Comparison of ENCODE assay signal across 26 cellular contexts in genomic region chr14:56235388-56235787, GRCh38.
"Had no signal": no experiment of that assay in that cellular context is flagged by ENCODE, and none has a peak within 500 bp of the region (broad histone marks: within the 10 kb centered on the region; RNA-seq: fewer than 3 reads in every experiment).

No MANE protein-coding gene starts in this region.

- H3K36me3 ChIP-seq: brain microvascular endothelial cell, gastrocnemius medialis had no signal

- ATAC-seq: activated CD4-positive, alpha-beta T cell treated with anti-CD3 and anti-CD28 coated beads for 36 hours; activated T-cell treated with anti-CD3 and anti-CD28 coated beads, Interleukin-2, amount 50 U/mL, for 4 hours; activated T-helper 17 cell treated with anti-CD3 and anti-CD28 coated beads, Interleukin-2, amount 50 U/mL, for 72 hours; esophagus mucosa; foreskin keratinocyte; gastrocnemius medialis had no signal

- H3K9me3 ChIP-seq: gastrocnemius medialis had no signal

- H3K4me3 ChIP-seq: coronary artery, dorsolateral prefrontal cortex, gastrocnemius medialis had no signal

- H3K9me3 Mint-ChIP-seq: activated T-cell treated with anti-CD3 and anti-CD28 coated beads, Interleukin-2, amount 50 U/mL, for 4 hours; central memory CD8-positive, alpha-beta T cell; endodermal cell had no signal

- DNase-seq: activated CD4-positive, alpha-beta memory T cell treated with anti-CD3 and anti-CD28 coated beads for 36 hours; activated CD4-positive, alpha-beta T cell treated with anti-CD3 and anti-CD28 coated beads for 36 hours; activated CD4-positive, alpha-beta T cell treated with anti-CD3 and anti-CD28 coated beads, Interleukin-2, amount 10 ng/mL, durations not matched to agents 24 days and 14 days; activated CD4-positive, CD25-positive, alpha-beta regulatory T cell; activated CD4-positive, CD25-positive, alpha-beta regulatory T cell treated with anti-CD3 and anti-CD28 coated beads, Interleukin-2, amount 50 U/mL, for 72 hours; activated CD8-positive, alpha-beta memory T cell treated with anti-CD3 and anti-CD28 coated beads, Interleukin-2, amount 50 U/mL, for 48 hours; activated effector memory CD4-positive, alpha-beta T cell treated with Interleukin-2 at 50 U/mL for 16 hours; activated gamma-delta T cell treated with Interleukin-2 at 50 U/mL for 16 hours; activated naive CD4-positive, alpha-beta T cell treated with anti-CD3 and anti-CD28 coated beads, Interleukin-2, amount 50 U/mL, for 16 hours; activated naive CD4-positive, alpha-beta T cell treated with Interleukin-2 at 50 U/mL for 16 hours; activated T-cell treated with anti-CD3 and anti-CD28 coated beads, Interleukin-2, amount 50 U/mL, for 4 hours; amniotic stem cell; anterior cingulate cortex; brain microvascular endothelial cell; dorsolateral prefrontal cortex; effector memory CD4-positive, alpha-beta T cell; endodermal cell; foreskin keratinocyte; gastrocnemius medialis; T-helper 2 cell had no signal

- H3K27ac Mint-ChIP-seq: activated CD4-positive, alpha-beta memory T cell treated with anti-CD3 and anti-CD28 coated beads for 36 hours; activated CD4-positive, alpha-beta T cell treated with anti-CD3 and anti-CD28 coated beads for 36 hours; activated CD4-positive, alpha-beta T cell treated with anti-CD3 and anti-CD28 coated beads, Interleukin-2, amount 10 ng/mL, durations not matched to agents 24 days and 14 days; activated naive CD8-positive, alpha-beta T cell; activated T-helper 17 cell treated with anti-CD3 and anti-CD28 coated beads, Interleukin-2, amount 50 U/mL, for 72 hours; dendritic cell treated with granulocyte-macrophage colony-stimulating factor and Interleukin-4, amounts not matched to agents 40 ng/mL and 50 ng/mL, for 4 days; endodermal cell had no signal

- H3K27ac ChIP-seq: brain microvascular endothelial cell, coronary artery, dorsolateral prefrontal cortex, foreskin keratinocyte, gastrocnemius medialis had no signal

- H3K27me3 Mint-ChIP-seq: activated CD4-positive, alpha-beta memory T cell treated with anti-CD3 and anti-CD28 coated beads for 36 hours; activated CD4-positive, alpha-beta T cell treated with anti-CD3 and anti-CD28 coated beads for 36 hours; activated naive CD8-positive, alpha-beta T cell; activated T-helper 17 cell treated with anti-CD3 and anti-CD28 coated beads, Interleukin-2, amount 50 U/mL, for 72 hours; central memory CD8-positive, alpha-beta T cell; dendritic cell treated with granulocyte-macrophage colony-stimulating factor and Interleukin-4, amounts not matched to agents 40 ng/mL and 50 ng/mL, for 4 days had no signal

- H3K4me1 Mint-ChIP-seq: activated CD4-positive, alpha-beta T cell treated with anti-CD3 and anti-CD28 coated beads for 36 hours; activated CD4-positive, alpha-beta T cell treated with anti-CD3 and anti-CD28 coated beads, Interleukin-2, amount 10 ng/mL, durations not matched to agents 24 days and 14 days; central memory CD8-positive, alpha-beta T cell had no signal

- H3K27me3 ChIP-seq: brain microvascular endothelial cell, dorsolateral prefrontal cortex, gastrocnemius medialis had no signal

- H3K4me3 Mint-ChIP-seq: activated CD4-positive, alpha-beta memory T cell treated with anti-CD3 and anti-CD28 coated beads for 36 hours; activated CD4-positive, alpha-beta T cell treated with anti-CD3 and anti-CD28 coated beads for 36 hours; activated CD4-positive, alpha-beta T cell treated with anti-CD3 and anti-CD28 coated beads, Interleukin-2, amount 10 ng/mL, durations not matched to agents 24 days and 14 days; activated naive CD8-positive, alpha-beta T cell; activated T-cell treated with anti-CD3 and anti-CD28 coated beads, Interleukin-2, amount 50 U/mL, for 4 hours; activated T-helper 17 cell treated with anti-CD3 and anti-CD28 coated beads, Interleukin-2, amount 50 U/mL, for 72 hours; central memory CD8-positive, alpha-beta T cell; dendritic cell treated with granulocyte-macrophage colony-stimulating factor and Interleukin-4, amounts not matched to agents 40 ng/mL and 50 ng/mL, for 4 days; endodermal cell had no signal

- H3K36me3 Mint-ChIP-seq: activated CD4-positive, alpha-beta memory T cell treated with anti-CD3 and anti-CD28 coated beads for 36 hours had no signal

- H3K4me1 ChIP-seq: foreskin keratinocyte, gastrocnemius medialis had no signal
